ENCODE assay signal across 17 cellular contexts in the genomic region with DNA sequence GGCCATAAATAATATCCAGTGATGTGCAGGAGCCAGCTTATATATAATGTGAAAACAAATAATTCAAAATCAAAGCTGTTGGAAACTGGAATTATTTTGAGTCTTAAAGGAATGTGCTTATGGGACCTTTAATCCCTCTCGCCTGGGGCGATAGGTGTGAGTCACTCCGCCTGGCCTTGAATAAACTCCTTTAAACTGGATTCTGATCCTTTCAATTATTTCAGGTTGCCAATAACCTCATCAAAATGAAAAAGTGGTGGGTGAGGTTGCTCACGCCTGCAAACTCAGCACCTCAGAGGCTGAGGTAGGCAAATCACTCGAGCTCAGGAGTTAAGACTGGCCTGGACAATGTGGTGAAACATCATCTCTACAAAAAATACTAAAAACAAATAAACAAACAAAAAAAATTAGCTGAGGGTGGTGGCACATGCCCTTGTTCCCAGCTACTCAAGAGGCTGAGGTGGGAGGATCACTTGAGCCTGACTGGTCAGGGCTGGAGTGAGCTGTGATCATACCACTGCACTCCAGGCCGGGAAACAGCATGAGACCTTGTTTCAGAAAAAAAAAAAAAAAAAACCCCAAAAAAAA. TPM values are rescaled to one million over a fixed set of nuclear protein-coding genes. Genes with fewer than 3 reads are reported as not detected.
DNase-seq lines count a peak whose midpoint lies in the region; ATAC-seq and TF ChIP-seq lines count a peak whose summit lies in the region.
"Had no signal": no experiment of that assay in that cellular context is flagged by ENCODE, and none has a peak within 500 bp of the region (broad histone marks: within the 10 kb centered on the region; RNA-seq: fewer than 3 reads in every experiment).

No MANE protein-coding gene starts in this region.

- H3K36me3 ChIP-seq in Karpas-422 (ENCODE audit: insufficient read depth, low read length) = no peaks in the 10 kb centered on the region
- H3K36me3 ChIP-seq in effector memory CD4-positive, alpha-beta T cell (ENCODE audit: control insufficient read depth, insufficient read depth, low read length) = no peaks in the 10 kb centered on the region
- H3K36me3 ChIP-seq: Peyer's patch had no signal

- no peaks in the 10 kb centered on the region for H4K20me1 ChIP-seq in Karpas-422 (ENCODE audit: insufficient read depth, low read depth, low read length)

- no peaks in the 10 kb centered on the region for H3K9me3 ChIP-seq in Karpas-422 (ENCODE audit: low read length)
- no peaks in the 10 kb centered on the region for H3K9me3 ChIP-seq in effector memory CD4-positive, alpha-beta T cell (ENCODE audit: control insufficient read depth, low read length)
- H3K9me3 ChIP-seq: Peyer's patch had no signal

- TF ChIP-seq CTCF in astrocyte of the cerebellum (IDR thresholded peaks at IDR 0.05; ENCODE audit: low read depth, low read length, missing control alignments) = no peak
- no peak for TF ChIP-seq CTCF in osteocyte (IDR thresholded peaks at IDR 0.05)
- no peak for TF ChIP-seq CTCF in coronary artery (IDR thresholded peaks at IDR 0.05)

- H3K4me1 Mint-ChIP-seq in osteocyte (ENCODE audit: unreplicated experiment) = peaks cover 23% of the 10 kb centered on the region

- H3K27me3 ChIP-seq in Karpas-422 (ENCODE audit: low read length) = no peaks in the 10 kb centered on the region
- H3K27me3 ChIP-seq in effector memory CD4-positive, alpha-beta T cell (replicated peaks; ENCODE audit: control insufficient read depth, insufficient read depth, low read length, poor library complexity, severe bottlenecking) = peaks cover 2% of the 10 kb centered on the region
- H3K27me3 ChIP-seq: Peyer's patch had no signal

- in situ Hi-C loops in astrocyte of the cerebellum (cut with HindIII; ENCODE audit: low sequenced_read_pairs) = no loop called here

- peak overlapping the region; percentile 42; the same call in 1 of the 2 replicates for H3K27ac ChIP-seq in Karpas-422 (ENCODE audit: low read length)
- H3K27ac ChIP-seq in effector memory CD4-positive, alpha-beta T cell (ENCODE audit: insufficient read depth, low read length, poor library complexity, severe bottlenecking) = no peak overlapping the region
- no peak overlapping the region for H3K27ac ChIP-seq in coronary artery

- peak overlapping the region; percentile 31 for H3K4me3 ChIP-seq in Karpas-422 (ENCODE audit: low read length)
- no peak overlapping the region for H3K4me3 ChIP-seq in astrocyte of the cerebellum (ENCODE audit: low read depth, low read length)
- no peak overlapping the region for H3K4me3 ChIP-seq in effector memory CD4-positive, alpha-beta T cell (ENCODE audit: insufficient read depth, low read depth, low read length, poor library complexity, severe bottlenecking)
- no peak overlapping the region for H3K4me3 ChIP-seq in coronary artery
- H3K4me3 ChIP-seq: Peyer's patch had no signal

- no peaks in the 10 kb centered on the region for H3K36me3 Mint-ChIP-seq in osteocyte (ENCODE audit: unreplicated experiment)
- H3K36me3 Mint-ChIP-seq: naive B cell had no signal

- peak overlapping the region; percentile 62 for H3K4me2 ChIP-seq in Karpas-422 (ENCODE audit: low read depth, low read length, poor library complexity, severe bottlenecking)

- H3K9me3 Mint-ChIP-seq in osteocyte (ENCODE audit: unreplicated experiment) = no peaks in the 10 kb centered on the region
- H3K9me3 Mint-ChIP-seq: effector memory CD8-positive, alpha-beta T cell; stimulated activated naive B cell treated with anti-CD40 and anti-IgM and Interleukin-4, amounts not matched to agents 10 μg/mL and 1 μg/mL and 100 μg/mL, for 72 hours; T-helper 2 cell treated with Interferon-gamma antibody and Interleukin-4, amounts not matched to agents 5 μg/mL and 100 μg/mL, for 36 hours had no signal

- no peak overlapping the region for H3K4me3 Mint-ChIP-seq in osteocyte (ENCODE audit: unreplicated experiment)
- H3K4me3 Mint-ChIP-seq: effector memory CD8-positive, alpha-beta T cell; stimulated activated naive B cell treated with anti-CD40 and anti-IgM and Interleukin-4, amounts not matched to agents 10 μg/mL and 1 μg/mL and 100 μg/mL, for 72 hours; T-helper 2 cell treated with Interferon-gamma antibody and Interleukin-4, amounts not matched to agents 5 μg/mL and 100 μg/mL, for 36 hours had no signal

- DNase-seq in Karpas-422 (no peak), astrocyte of the cerebellum (ENCODE audit: low read depth) (peak; percentile 56), osteocyte (ENCODE audit: extremely low spot score, unreplicated experiment) (no peak), activated gamma-delta T cell (lab: John Stamatoyannopoulos, UW) (no peak), coronary artery (ENCODE audit: low spot score) (no peak)
- no peak for DNase-seq in effector memory CD4-positive, alpha-beta T cell
- DNase-seq in stimulated activated CD4-positive, alpha-beta T cell treated with anti-CD3 and anti-CD28 coated beads, Interleukin-1b, Interleukin-23, amount 100 ng/mL, for 48 hours = no peak
- DNase-seq: activated CD4-positive, alpha-beta T cell treated with anti-CD3 and anti-CD28 coated beads, Interleukin-2, amount 50 U/mL, for 48 hours; aorta; effector memory CD8-positive, alpha-beta T cell; naive B cell; NCI-H1417; stimulated activated CD4-positive, alpha-beta T cell treated with anti-CD3 and anti-CD28 coated beads, Interleukin-4, amount 100 ng/mL, for 24 hours; stimulated activated naive B cell treated with anti-CD40 and anti-IgM and Interleukin-4, amounts not matched to agents 10 μg/mL and 1 μg/mL and 100 μg/mL, for 72 hours had no signal

- no peaks in the 10 kb centered on the region for H3K9me2 ChIP-seq in Karpas-422 (replicated peaks; ENCODE audit: insufficient read depth, low read length)

- ATAC-seq in GM18861 (IDR thresholded peaks at IDR 0.05; ENCODE audit: unreplicated experiment) = peak; percentile 8
- ATAC-seq: effector memory CD8-positive, alpha-beta T cell; stimulated activated naive B cell treated with anti-CD40 and anti-IgM and Interleukin-4, amounts not matched to agents 10 μg/mL and 1 μg/mL and 100 μg/mL, for 72 hours had no signal

- no peak overlapping the region for H3K9ac ChIP-seq in Karpas-422 (ENCODE audit: low read length)

- H2AFZ ChIP-seq in Karpas-422 (ENCODE audit: low read length) = peak overlapping the region; percentile 10; the same call in 1 of the 2 replicates

- peaks cover 43% of the 10 kb centered on the region for H3K4me1 ChIP-seq in Karpas-422 (ENCODE audit: low read length)
- H3K4me1 ChIP-seq in effector memory CD4-positive, alpha-beta T cell (ENCODE audit: control insufficient read depth, insufficient read depth, low read length, poor library complexity, severe bottlenecking) = peaks cover 7% of the 10 kb centered on the region

- H3K27me3 Mint-ChIP-seq in osteocyte (ENCODE audit: unreplicated experiment) = no peaks in the 10 kb centered on the region
- H3K27me3 Mint-ChIP-seq: naive B cell had no signal

- peak overlapping the region; percentile 69 for H3K27ac Mint-ChIP-seq in osteocyte (ENCODE audit: unreplicated experiment)
- H3K27ac Mint-ChIP-seq: effector memory CD8-positive, alpha-beta T cell; stimulated activated naive B cell treated with anti-CD40 and anti-IgM and Interleukin-4, amounts not matched to agents 10 μg/mL and 1 μg/mL and 100 μg/mL, for 72 hours; T-helper 2 cell treated with Interferon-gamma antibody and Interleukin-4, amounts not matched to agents 5 μg/mL and 100 μg/mL, for 36 hours had no signal

- no peaks in the 10 kb centered on the region for H3K79me2 ChIP-seq in Karpas-422 (ENCODE audit: low read length)

RNA-seq across cellular contexts. Expression of a gene that starts 11.4 kb away (rescaled TPM):
- total RNA-seq in Karpas-422 (2014; rRNA removed; shearing (Covaris generic); ENCODE audit: low replicate concordance) = 0.07 and 0.22 TPM in 2 replicates
- 0.39 TPM in 1 of 2 replicates, not detected in the other for total RNA-seq in osteocyte

RNA-seq across cellular contexts. Expression of a gene that starts 48.1 kb away (rescaled TPM):
- not detected in 2 replicates for total RNA-seq in Karpas-422 (2014; rRNA removed; shearing (Covaris generic); ENCODE audit: low replicate concordance)
- total RNA-seq in osteocyte = 0.76 and 4.1 TPM in 2 replicates

RNA-seq across cellular contexts. Expression of a gene that starts 54.6 kb away (rescaled TPM):
- total RNA-seq in Karpas-422 (2014; rRNA removed; shearing (Covaris generic); ENCODE audit: low replicate concordance) = not detected in 2 replicates
- not detected in 2 replicates for total RNA-seq in osteocyte
- total RNA-seq: aorta had no signal
